In genomic region chr4:16642897-16643296, GRCh38 we compare ENCODE assay signal across 2 cellular contexts.
TF ChIP-seq lines count a peak whose summit lies in the region.

No MANE protein-coding gene starts in this region.

TF ChIP-seq in WTC11, 78 proteins besides CTCF, POLR2A, EP300 and RAD21 (continued from another document):
- no peak for TF ChIP-seq STAT6 (CRISPR knock-in tag; conservative IDR thresholded peaks at IDR 0.05; ENCODE audit: low read depth)
- no peak for TF ChIP-seq SP1 (CRISPR knock-in tag; conservative IDR thresholded peaks at IDR 0.05)
- no peak for TF ChIP-seq KAT7 (CRISPR knock-in tag; IDR thresholded peaks at IDR 0.05; ENCODE audit: borderline replicate concordance)
- no peak for TF ChIP-seq GRHL2 (CRISPR knock-in tag; IDR thresholded peaks at IDR 0.05; ENCODE audit: insufficient replicate concordance, severe bottlenecking)
- no peak for TF ChIP-seq E2F1 (CRISPR knock-in tag; IDR thresholded peaks at IDR 0.05)
- TF ChIP-seq USF1 (CRISPR knock-in tag; IDR thresholded peaks at IDR 0.05), result no peak
- TF ChIP-seq AR (CRISPR knock-in tag; IDR thresholded peaks at IDR 0.05), result no peak
- no peak for TF ChIP-seq MYBL2 (CRISPR knock-in tag; IDR thresholded peaks at IDR 0.05)
- no peak for TF ChIP-seq HMGA2 (CRISPR knock-in tag; IDR thresholded peaks at IDR 0.05)
- TF ChIP-seq NR1H2 (CRISPR knock-in tag; IDR thresholded peaks at IDR 0.05), result no peak
- TF ChIP-seq HMGXB4 (CRISPR knock-in tag; IDR thresholded peaks at IDR 0.05), result no peak
- TF ChIP-seq TCF7 (CRISPR knock-in tag; IDR thresholded peaks at IDR 0.05; ENCODE audit: low read depth), result no peak
- TF ChIP-seq ZNF425 (CRISPR knock-in tag; conservative IDR thresholded peaks at IDR 0.05), result no peak

TF ChIP-seq in GM23338, 12 proteins besides CTCF, POLR2A, EP300 and RAD21 (continued from another document):
- TF ChIP-seq EZH2 (IDR thresholded peaks at IDR 0.05; ENCODE audit: low read depth, unreplicated experiment) (no peak), CREB1 (CRISPR knock-in tag; IDR thresholded peaks at IDR 0.05; ENCODE audit: low read depth) (no peak), JUNB (IDR thresholded peaks at IDR 0.05; ENCODE audit: unreplicated experiment) (no peak), ETS1 (IDR thresholded peaks at IDR 0.05) (no peak)
- TF ChIP-seq, protein P1, sequence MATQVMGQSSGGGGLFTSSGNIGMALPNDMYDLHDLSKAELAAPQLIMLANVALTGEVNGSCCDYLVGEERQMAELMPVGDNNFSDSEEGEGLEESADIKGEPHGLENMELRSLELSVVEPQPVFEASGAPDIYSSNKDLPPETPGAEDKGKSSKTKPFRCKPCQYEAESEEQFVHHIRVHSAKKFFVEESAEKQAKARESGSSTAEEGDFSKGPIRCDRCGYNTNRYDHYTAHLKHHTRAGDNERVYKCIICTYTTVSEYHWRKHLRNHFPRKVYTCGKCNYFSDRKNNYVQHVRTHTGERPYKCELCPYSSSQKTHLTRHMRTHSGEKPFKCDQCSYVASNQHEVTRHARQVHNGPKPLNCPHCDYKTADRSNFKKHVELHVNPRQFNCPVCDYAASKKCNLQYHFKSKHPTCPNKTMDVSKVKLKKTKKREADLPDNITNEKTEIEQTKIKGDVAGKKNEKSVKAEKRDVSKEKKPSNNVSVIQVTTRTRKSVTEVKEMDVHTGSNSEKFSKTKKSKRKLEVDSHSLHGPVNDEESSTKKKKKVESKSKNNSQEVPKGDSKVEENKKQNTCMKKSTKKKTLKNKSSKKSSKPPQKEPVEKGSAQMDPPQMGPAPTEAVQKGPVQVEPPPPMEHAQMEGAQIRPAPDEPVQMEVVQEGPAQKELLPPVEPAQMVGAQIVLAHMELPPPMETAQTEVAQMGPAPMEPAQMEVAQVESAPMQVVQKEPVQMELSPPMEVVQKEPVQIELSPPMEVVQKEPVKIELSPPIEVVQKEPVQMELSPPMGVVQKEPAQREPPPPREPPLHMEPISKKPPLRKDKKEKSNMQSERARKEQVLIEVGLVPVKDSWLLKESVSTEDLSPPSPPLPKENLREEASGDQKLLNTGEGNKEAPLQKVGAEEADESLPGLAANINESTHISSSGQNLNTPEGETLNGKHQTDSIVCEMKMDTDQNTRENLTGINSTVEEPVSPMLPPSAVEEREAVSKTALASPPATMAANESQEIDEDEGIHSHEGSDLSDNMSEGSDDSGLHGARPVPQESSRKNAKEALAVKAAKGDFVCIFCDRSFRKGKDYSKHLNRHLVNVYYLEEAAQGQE (IDR thresholded peaks at IDR 0.05; ENCODE audit: unreplicated experiment), result no peak
